Comparison of ENCODE assay signal across 8 cellular contexts in genomic region chr2:10688921-10689807, GRCh38.
A peak's percentile ranks its signal among the peaks of the same experiment; 100 is the strongest.
DNase-seq lines count a peak whose midpoint lies in the region; ATAC-seq and TF ChIP-seq lines count a peak whose summit lies in the region.

No MANE protein-coding gene starts in this region.

- peaks cover 32% of the 10 kb centered on the region for H4K20me1 ChIP-seq in Loucy (ENCODE audit: insufficient read depth, low read length, poor library complexity, severe bottlenecking)

- H3K4me2 ChIP-seq in Loucy (ENCODE audit: low read depth, low read length, poor library complexity, severe bottlenecking) = peak overlapping the region; percentile 92

- H2AFZ ChIP-seq in Loucy (ENCODE audit: low read length) = peak overlapping the region; percentile 94

- no peaks in the 10 kb centered on the region; the same call in 1 of the 2 replicates for H3K4me1 ChIP-seq in ES-I3 (ENCODE audit: insufficient read depth, low read length)
- peaks cover 36% of the 10 kb centered on the region for H3K4me1 ChIP-seq in Loucy (ENCODE audit: insufficient read depth, low read length, poor library complexity, severe bottlenecking)
- H3K4me1 ChIP-seq in muscle layer of colon (ENCODE audit: insufficient read depth, low read length) = peaks cover 14% of the 10 kb centered on the region

- H3K36me3 ChIP-seq in ES-I3 (ENCODE audit: insufficient read depth, low read length) (no peaks in the 10 kb centered on the region), Loucy (ENCODE audit: insufficient read depth, low read length) (no peaks in the 10 kb centered on the region; the same call in 1 of the 2 replicates), muscle layer of colon (ENCODE audit: insufficient read depth, low read length) (no peaks in the 10 kb centered on the region)

- H3K27me3 ChIP-seq in Loucy (ENCODE audit: insufficient read depth, low read length, poor library complexity, severe bottlenecking) = no peaks in the 10 kb centered on the region
- H3K27me3 ChIP-seq in muscle layer of colon (ENCODE audit: control insufficient read depth in 1 of 2, insufficient read depth in 2 of 2, low read length in 2 of 2) = no peaks in the 10 kb centered on the region

- peak; percentile 8 for DNase-seq in effector CD4-positive, alpha-beta T cell
- DNase-seq in NCI-H1436 treated with DMSO at 0.1 percent for 48 hours (lab: John Stamatoyannopoulos, UW) (no peak), DMS114 treated with DMSO at 0.1 percent for 48 hours (lab: John Stamatoyannopoulos, UW; ENCODE audit: unreplicated experiment) (no peak)

- peak overlapping the region; percentile 98 for H3K27ac ChIP-seq in muscle layer of colon (ENCODE audit: low read depth, low read length)

- ATAC-seq in GM21619 (IDR thresholded peaks at IDR 0.05; ENCODE audit: unreplicated experiment) = peak; percentile 20
- ATAC-seq in HG02623 (IDR thresholded peaks at IDR 0.05; ENCODE audit: unreplicated experiment) = no peak

- no peaks in the 10 kb centered on the region for H3F3A ChIP-seq in Loucy (ENCODE audit: low read depth)

- no peaks in the 10 kb centered on the region for H3K9me2 ChIP-seq in Loucy (replicated peaks; ENCODE audit: low read depth, low read length)

- peaks cover 64% of the 10 kb centered on the region for H3K79me2 ChIP-seq in Loucy (ENCODE audit: insufficient read depth, low read length)

- H3K9me3 ChIP-seq in ES-I3 (ENCODE audit: control insufficient read depth, insufficient read depth, low read length) (no peaks in the 10 kb centered on the region), Loucy (ENCODE audit: insufficient read depth, low read depth, low read length) (no peaks in the 10 kb centered on the region), muscle layer of colon (ENCODE audit: low read length) (no peaks in the 10 kb centered on the region)

- no peak for TF ChIP-seq CTCF in Loucy (conservative IDR thresholded peaks at IDR 0.05; ENCODE audit: low read length)

- peak overlapping the region; percentile 94 for H3K4me3 ChIP-seq in Loucy (ENCODE audit: low read length, poor library complexity, severe bottlenecking)
- H3K4me3 ChIP-seq in muscle layer of colon (ENCODE audit: low read depth in 1 of 2, low read length in 2 of 2) = peak overlapping the region; percentile 88 to 97

- H3K9ac ChIP-seq in ES-I3 (ENCODE audit: low read depth, low read length) = peak overlapping the region; percentile 95
- H3K9ac ChIP-seq in Loucy (ENCODE audit: low read depth, low read length, poor library complexity, severe bottlenecking) = peak overlapping the region; percentile 83
- H3K9ac ChIP-seq in muscle layer of colon (ENCODE audit: low read length) = peak overlapping the region; percentile 81
